In the genomic region with DNA sequence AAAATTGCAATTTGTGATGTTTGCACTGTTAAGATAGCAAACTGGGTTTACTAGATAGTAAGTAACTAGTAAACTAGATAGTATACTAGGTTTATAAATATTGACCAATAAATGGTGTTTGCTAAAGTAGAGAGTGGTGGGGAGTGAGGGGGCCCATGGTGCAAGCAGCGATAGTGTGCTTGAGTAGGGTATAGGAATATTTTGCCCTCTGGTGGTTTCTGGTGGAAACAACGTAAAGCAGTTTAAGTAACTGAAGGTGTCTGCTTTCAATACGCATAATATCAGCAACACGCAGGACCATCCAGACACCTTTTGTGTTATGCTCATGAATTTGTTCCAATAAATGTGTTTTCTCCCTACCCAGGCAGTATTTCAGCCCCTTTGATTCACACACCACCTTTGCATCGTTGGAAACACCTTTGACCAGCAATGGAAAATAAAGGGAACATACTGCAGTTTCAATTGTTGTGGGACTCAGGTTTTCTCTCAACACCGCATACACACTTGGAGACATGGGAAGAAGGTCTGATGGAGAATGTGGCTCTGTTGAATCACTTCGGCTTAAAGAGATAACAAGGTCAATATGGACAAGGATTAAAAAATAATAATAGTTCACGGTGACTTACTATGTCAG, we compare ENCODE assay signal across 1 cellular context.
TF ChIP-seq lines count a peak whose summit lies in the region.

No MANE protein-coding gene starts in this region.

TF ChIP-seq in HepG2, 621 proteins besides CTCF, POLR2A, EP300 and RAD21 (continued from another document):
- TF ChIP-seq IRF2 (CRISPR knock-in tag; IDR thresholded peaks at IDR 0.05) (0 out of 2 replicates have a peak, but pooled peaks have one; percentile 19), FIP1L1 (IDR thresholded peaks at IDR 0.05; ENCODE audit: borderline replicate concordance, insufficient read depth, low read depth, low read length) (no peak), ZNF513 (CRISPR knock-in tag; conservative IDR thresholded peaks at IDR 0.05) (no peak), ZSCAN25 (CRISPR knock-in tag; IDR thresholded peaks at IDR 0.05) (no peak), ZNF34 (CRISPR knock-in tag; IDR thresholded peaks at IDR 0.05; ENCODE audit: borderline replicate concordance) (no peak), NR2F6 (IDR thresholded peaks at IDR 0.05) (no peak), NR2F6 (CRISPR knock-in tag; IDR thresholded peaks at IDR 0.05) (no peak), KLF6 (CRISPR knock-in tag; IDR thresholded peaks at IDR 0.05) (0 out of 2 replicates have a peak, but pooled peaks have one; percentile 43), ZFP91 (CRISPR knock-in tag; IDR thresholded peaks at IDR 0.05; ENCODE audit: borderline replicate concordance) (no peak), JUND (CRISPR knock-in tag; IDR thresholded peaks at IDR 0.05) (no peak), ZNF430 (CRISPR knock-in tag; IDR thresholded peaks at IDR 0.05) (no peak), ZFP1 (CRISPR knock-in tag; IDR thresholded peaks at IDR 0.05) (no peak)
- TF ChIP-seq, protein P1, sequence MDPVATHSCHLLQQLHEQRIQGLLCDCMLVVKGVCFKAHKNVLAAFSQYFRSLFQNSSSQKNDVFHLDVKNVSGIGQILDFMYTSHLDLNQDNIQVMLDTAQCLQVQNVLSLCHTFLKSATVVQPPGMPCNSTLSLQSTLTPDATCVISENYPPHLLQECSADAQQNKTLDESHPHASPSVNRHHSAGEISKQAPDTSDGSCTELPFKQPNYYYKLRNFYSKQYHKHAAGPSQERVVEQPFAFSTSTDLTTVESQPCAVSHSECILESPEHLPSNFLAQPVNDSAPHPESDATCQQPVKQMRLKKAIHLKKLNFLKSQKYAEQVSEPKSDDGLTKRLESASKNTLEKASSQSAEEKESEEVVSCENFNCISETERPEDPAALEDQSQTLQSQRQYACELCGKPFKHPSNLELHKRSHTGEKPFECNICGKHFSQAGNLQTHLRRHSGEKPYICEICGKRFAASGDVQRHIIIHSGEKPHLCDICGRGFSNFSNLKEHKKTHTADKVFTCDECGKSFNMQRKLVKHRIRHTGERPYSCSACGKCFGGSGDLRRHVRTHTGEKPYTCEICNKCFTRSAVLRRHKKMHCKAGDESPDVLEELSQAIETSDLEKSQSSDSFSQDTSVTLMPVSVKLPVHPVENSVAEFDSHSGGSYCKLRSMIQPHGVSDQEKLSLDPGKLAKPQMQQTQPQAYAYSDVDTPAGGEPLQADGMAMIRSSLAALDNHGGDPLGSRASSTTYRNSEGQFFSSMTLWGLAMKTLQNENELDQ (CRISPR knock-in tag; IDR thresholded peaks at IDR 0.05; ENCODE audit: borderline replicate concordance): peak; percentile 64; the same call in 1 of the 2 replicates
- TF ChIP-seq, protein P2, sequence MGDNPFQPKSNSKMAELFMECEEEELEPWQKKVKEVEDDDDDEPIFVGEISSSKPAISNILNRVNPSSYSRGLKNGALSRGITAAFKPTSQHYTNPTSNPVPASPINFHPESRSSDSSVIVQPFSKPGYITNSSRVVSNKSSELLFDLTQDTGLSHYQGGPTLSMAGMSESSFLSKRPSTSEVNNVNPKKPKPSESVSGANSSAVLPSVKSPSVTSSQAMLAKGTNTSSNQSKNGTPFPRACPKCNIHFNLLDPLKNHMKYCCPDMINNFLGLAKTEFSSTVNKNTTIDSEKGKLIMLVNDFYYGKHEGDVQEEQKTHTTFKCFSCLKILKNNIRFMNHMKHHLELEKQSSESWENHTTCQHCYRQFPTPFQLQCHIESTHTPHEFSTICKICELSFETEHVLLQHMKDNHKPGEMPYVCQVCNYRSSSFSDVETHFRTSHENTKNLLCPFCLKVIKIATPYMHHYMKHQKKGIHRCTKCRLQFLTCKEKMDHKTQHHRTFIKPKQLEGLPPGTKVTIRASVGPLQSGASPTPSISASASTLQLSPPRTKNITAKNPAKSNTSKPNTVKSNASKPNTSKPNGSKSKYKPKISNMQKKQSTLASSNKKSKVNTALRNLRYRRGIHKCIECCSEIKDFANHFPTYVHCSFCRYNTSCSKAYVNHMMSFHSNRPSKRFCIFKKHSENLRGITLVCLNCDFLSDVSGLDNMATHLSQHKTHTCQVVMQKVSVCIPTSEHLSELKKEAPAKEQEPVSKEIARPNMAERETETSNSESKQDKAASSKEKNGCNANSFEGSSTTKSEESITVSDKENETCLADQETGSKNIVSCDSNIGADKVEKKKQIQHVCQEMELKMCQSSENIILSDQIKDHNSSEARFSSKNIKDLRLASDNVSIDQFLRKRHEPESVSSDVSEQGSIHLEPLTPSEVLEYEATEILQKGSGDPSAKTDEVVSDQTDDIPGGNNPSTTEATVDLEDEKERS (CRISPR knock-in tag; IDR thresholded peaks at IDR 0.05): no peak
